In the genomic region with DNA sequence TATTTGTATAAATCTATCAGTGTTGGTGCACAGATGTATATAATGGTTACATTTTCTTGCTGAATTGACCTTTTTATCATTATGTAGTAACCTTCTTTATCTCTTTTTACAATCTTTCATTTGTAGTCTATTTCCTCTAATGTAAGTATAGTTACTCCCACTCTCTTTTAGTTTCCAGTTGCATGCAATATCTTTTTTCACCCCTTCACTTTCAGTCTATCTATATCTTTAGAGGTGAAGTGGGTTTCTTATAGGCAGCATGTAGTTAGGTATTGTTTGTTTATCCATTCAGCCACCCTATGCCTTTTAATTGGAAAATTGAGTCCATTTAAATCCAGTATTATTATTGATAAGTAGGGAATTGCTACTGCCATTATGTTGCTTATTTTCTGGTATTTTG, we compare ENCODE assay signal across 22 cellular contexts.
"Had no signal": no experiment of that assay in that cellular context is flagged by ENCODE, and none has a peak within 500 bp of the region (broad histone marks: within the 10 kb centered on the region; RNA-seq: fewer than 3 reads in every experiment).

No MANE protein-coding gene starts in this region.

- H3K36me3 ChIP-seq: lower lobe of right lung, neural progenitor cell, sigmoid colon, upper lobe of right lung had no signal

- H3K4me1 ChIP-seq: lower lobe of right lung, neural progenitor cell, sigmoid colon, upper lobe of right lung had no signal

- H2AFZ ChIP-seq: hepatocyte, neural progenitor cell had no signal

- H3K27me3 ChIP-seq: foreskin keratinocyte, hepatocyte, neural progenitor cell, sigmoid colon, upper lobe of right lung had no signal

- H3K79me2 ChIP-seq: hepatocyte had no signal

- H3K27ac ChIP-seq: foreskin keratinocyte, hepatocyte, lower lobe of right lung, neural progenitor cell, sigmoid colon, upper lobe of right lung had no signal

- H3K4me3 ChIP-seq: hepatocyte, lower lobe of right lung, neural progenitor cell, sigmoid colon, smooth muscle cell, upper lobe of right lung had no signal

- H3K9ac ChIP-seq: neural progenitor cell had no signal

- H3K4me3 Mint-ChIP-seq: activated CD4-positive, alpha-beta memory T cell treated with anti-CD3 and anti-CD28 coated beads for 36 hours; activated CD8-positive, alpha-beta memory T cell treated with anti-CD3 and anti-CD28 coated beads, Interleukin-2, amount 10 ng/mL, durations not matched to agents 7 days and 5 days; activated naive CD4-positive, alpha-beta T cell treated with anti-CD3 and anti-CD28 coated beads, Interleukin-2, amount 10 ng/mL, durations not matched to agents 7 days and 5 days; neural progenitor cell had no signal

- H3K36me3 Mint-ChIP-seq: immature natural killer cell, naive B cell, neural progenitor cell had no signal

- DNase-seq: activated CD4-positive, alpha-beta memory T cell treated with anti-CD3 and anti-CD28 coated beads for 36 hours; activated CD4-positive, alpha-beta T cell treated with anti-CD3 and anti-CD28 coated beads for 48 hours; activated CD8-positive, alpha-beta memory T cell treated with anti-CD3 and anti-CD28 coated beads, Interleukin-2, amount 10 ng/mL, durations not matched to agents 7 days and 5 days; activated effector memory CD4-positive, alpha-beta T cell treated with anti-CD3 and anti-CD28 coated beads, Interleukin-2, amount 50 U/mL, for 16 hours; activated naive CD4-positive, alpha-beta T cell treated with anti-CD3 and anti-CD28 coated beads, Interleukin-2, amount 10 ng/mL, durations not matched to agents 7 days and 5 days; activated T-cell treated with anti-CD3 and anti-CD28 coated beads for 4 hours; central memory CD4-positive, alpha-beta T cell; effector memory CD4-positive, alpha-beta T cell; foreskin keratinocyte; glutamatergic neuron; immature natural killer cell; lower lobe of right lung; naive B cell; sigmoid colon; stimulated activated CD4-positive, alpha-beta T cell treated with anti-CD3 and anti-CD28 coated beads, Interleukin-15, amount 100 ng/mL, for 24 hours; stimulated activated naive CD4-positive, alpha-beta T cell; T-helper 1 cell; upper lobe of right lung had no signal

- H3K27me3 Mint-ChIP-seq: activated CD4-positive, alpha-beta memory T cell treated with anti-CD3 and anti-CD28 coated beads for 36 hours; activated CD8-positive, alpha-beta memory T cell treated with anti-CD3 and anti-CD28 coated beads, Interleukin-2, amount 10 ng/mL, durations not matched to agents 7 days and 5 days; activated naive CD4-positive, alpha-beta T cell treated with anti-CD3 and anti-CD28 coated beads, Interleukin-2, amount 10 ng/mL, durations not matched to agents 7 days and 5 days; naive B cell had no signal

- H3K9me3 ChIP-seq: lower lobe of right lung, sigmoid colon, upper lobe of right lung had no signal

- H3K4me2 ChIP-seq: hepatocyte, neural progenitor cell, smooth muscle cell had no signal

- ATAC-seq: activated CD8-positive, alpha-beta memory T cell treated with anti-CD3 and anti-CD28 coated beads, Interleukin-2, amount 10 ng/mL, durations not matched to agents 7 days and 5 days; foreskin keratinocyte; left lobe of liver; lower lobe of right lung; upper lobe of right lung had no signal

- H3K9me3 Mint-ChIP-seq: immature natural killer cell had no signal

- H3K27ac Mint-ChIP-seq: activated CD4-positive, alpha-beta memory T cell treated with anti-CD3 and anti-CD28 coated beads for 36 hours; activated CD8-positive, alpha-beta memory T cell treated with anti-CD3 and anti-CD28 coated beads, Interleukin-2, amount 10 ng/mL, durations not matched to agents 7 days and 5 days; activated naive CD4-positive, alpha-beta T cell treated with anti-CD3 and anti-CD28 coated beads, Interleukin-2, amount 10 ng/mL, durations not matched to agents 7 days and 5 days; neural progenitor cell had no signal
